ENCODE assay signal across 20 cellular contexts in genomic region chr10:89853796-89854195, GRCh38.
DNase-seq lines count a peak whose midpoint lies in the region; ATAC-seq, FAIRE-seq and TF ChIP-seq lines count a peak whose summit lies in the region.
"Had no signal": no experiment of that assay in that cellular context is flagged by ENCODE, and none has a peak within 500 bp of the region (broad histone marks: within the 10 kb centered on the region; RNA-seq: fewer than 3 reads in every experiment).

No MANE protein-coding gene starts in this region.

- peak; percentile 60 for TF ChIP-seq CTCF in HepG2 (CRISPR knock-in tag; IDR thresholded peaks at IDR 0.05)
- peak in 1 of 4 donors; percentile 10 for TF ChIP-seq CTCF in right lobe of liver (IDR thresholded peaks at IDR 0.05)
- peak; percentile 27 for TF ChIP-seq CTCF in astrocyte of the spinal cord (IDR thresholded peaks at IDR 0.05; ENCODE audit: low read depth, low read length)
- TF ChIP-seq CTCF in upper lobe of right lung (IDR thresholded peaks at IDR 0.05), result no peak

- no peaks in the 10 kb centered on the region for H3K9me3 ChIP-seq in HepG2 (ENCODE audit: low read length)
- no peaks in the 10 kb centered on the region for H3K9me3 ChIP-seq in right lobe of liver
- H3K9me3 ChIP-seq in upper lobe of right lung, result no peaks in the 10 kb centered on the region
- H3K9me3 ChIP-seq: Caco-2 had no signal

- H3K27ac ChIP-seq in HepG2 (ENCODE audit: extremely low read length, insufficient read depth, low read length), result no peak overlapping the region
- H3K27ac ChIP-seq in right lobe of liver, result no peak overlapping the region
- H3K27ac ChIP-seq in upper lobe of right lung, result no peak overlapping the region
- H3K27ac ChIP-seq: epithelial cell of prostate, PC-9 had no signal

- POLR2A ChIA-PET in HepG2 (lab: Yijun Ruan, JAX), result no interaction called here

- 45% methylated on average over 16 of the region's 18 CpGs for WGBS in HepG2 (ENCODE audit: low lambda C conversion rate)
- 81% methylated on average over 6 of the region's 18 CpGs for WGBS in right lobe of liver (ENCODE audit: insufficient coverage, low coverage, low lambda C conversion rate, missing lambda C conversion rate)

- no peaks in the 10 kb centered on the region for H3K36me3 ChIP-seq in HepG2 (replicated peaks in 1 of 2; ENCODE audit: control insufficient read depth in 1 of 2, insufficient read depth in 2 of 2, low read length in 2 of 2)
- no peaks in the 10 kb centered on the region for H3K36me3 ChIP-seq in right lobe of liver
- no peaks in the 10 kb centered on the region for H3K36me3 ChIP-seq in upper lobe of right lung

- intact Hi-C loops in HepG2 (cut with micrococcal nuclease; ENCODE audit: unreplicated experiment), result loop anchor here (2.0 kb wide), 1 partner anchor 61 kb away; no protein-coding TSS in a partner anchor
- intact Hi-C loops in right lobe of liver (cut with DNase I), result no loop called here
- intact Hi-C loops in upper lobe of right lung (cut with DNase I), result no loop called here

- H3K4me3 ChIP-seq in HepG2 (replicated peaks in 1 of 3; ENCODE audit: insufficient read depth in 1 of 3, low read depth in 2 of 3, low read length in 3 of 3) (no peak overlapping the region; a peak in 1 of 6 replicates), right lobe of liver (no peak overlapping the region), astrocyte of the spinal cord (ENCODE audit: low read depth, low read length) (no peak overlapping the region), upper lobe of right lung (no peak overlapping the region)
- H3K4me3 ChIP-seq: PC-9 had no signal

- TF ChIP-seq POLR2A in HepG2 (IDR thresholded peaks at IDR 0.05; ENCODE audit: insufficient read depth in 1 of 2, low read depth in 2 of 2, low read length in 2 of 2) (no peak), right lobe of liver (IDR thresholded peaks at IDR 0.05) (no peak)

- no peaks in the 10 kb centered on the region for H3K79me2 ChIP-seq in HepG2 (ENCODE audit: insufficient read depth, low read length)

- no peak for TF ChIP-seq RAD21 in HepG2 (CRISPR knock-in tag; IDR thresholded peaks at IDR 0.05)

- CTCF ChIA-PET in HepG2 (lab: Yijun Ruan, JAX; ENCODE audit: low intra/inter-chr PET ratio, low total read pairs), result no interaction called here

- peak overlapping the region; percentile 31 for H3K4me2 ChIP-seq in HepG2 (ENCODE audit: low read depth, low read length)
- H3K4me2 ChIP-seq: PC-9 had no signal

- no peaks in the 10 kb centered on the region for H4K20me1 ChIP-seq in HepG2 (ENCODE audit: insufficient read depth, low read length)

- ATAC-seq in HepG2, result peak; percentile 96
- ATAC-seq in right lobe of liver, result no peak
- peak; percentile 10 for ATAC-seq in upper lobe of right lung
- ATAC-seq in GM21515 (IDR thresholded peaks at IDR 0.05; ENCODE audit: unreplicated experiment), result no peak
- ATAC-seq in HG03378 (IDR thresholded peaks at IDR 0.05; ENCODE audit: unreplicated experiment), result no peak
- ATAC-seq: activated CD4-positive, CD25-positive, alpha-beta regulatory T cell treated with anti-CD3 and anti-CD28 coated beads, Interleukin-2, amount 50 U/mL, for 24 hours; sciatic nerve; stimulated activated naive B cell treated with anti-CD40 and anti-IgM and Interleukin-4, amounts not matched to agents 10 μg/mL and 1 μg/mL and 100 μg/mL, for 72 hours had no signal

- H3K4me1 ChIP-seq in HepG2 (ENCODE audit: insufficient read depth, low read length) (peaks cover 7% of the 10 kb centered on the region; the same call in 1 of the 2 replicates), right lobe of liver (no peaks in the 10 kb centered on the region), upper lobe of right lung (no peaks in the 10 kb centered on the region)
- H3K4me1 ChIP-seq: Caco-2 had no signal

- H3K27me3 ChIP-seq in HepG2 (ENCODE audit: control insufficient read depth in 1 of 2, insufficient read depth in 2 of 2, low read length in 2 of 2), result no peaks in the 10 kb centered on the region
- no peaks in the 10 kb centered on the region for H3K27me3 ChIP-seq in right lobe of liver
- no peaks in the 10 kb centered on the region for H3K27me3 ChIP-seq in upper lobe of right lung

- TF ChIP-seq EP300 in HepG2 (IDR thresholded peaks at IDR 0.05; ENCODE audit: low read depth in 2 of 2, low read length in 2 of 2) (no peak), HepG2 (CRISPR knock-in tag; IDR thresholded peaks at IDR 0.05; ENCODE audit: borderline replicate concordance) (no peak)

- H3K9ac ChIP-seq in HepG2 (ENCODE audit: insufficient read depth, low read depth, low read length), result no peak overlapping the region

- no peak overlapping the region for H2AFZ ChIP-seq in HepG2 (ENCODE audit: low read length)
- H2AFZ ChIP-seq: PC-9 had no signal

- DNase-seq in HepG2 (ENCODE audit: low spot score) (peak; percentile 5), right lobe of liver (no peak), astrocyte of the spinal cord (ENCODE audit: low read depth, low spot score) (no peak), iPS-NIHi11 (ENCODE audit: low spot score) (peak; percentile 80), upper lobe of right lung (no peak), NCI-H2107 treated with DMSO at 0.1 percent for 48 hours (lab: John Stamatoyannopoulos, UW; ENCODE audit: unreplicated experiment) (no peak)
- DNase-seq: activated CD8-positive, alpha-beta memory T cell treated with anti-CD3 and anti-CD28 coated beads, Interleukin-2, amount 50 U/mL, for 48 hours; activated naive CD4-positive, alpha-beta T cell treated with anti-CD3 and anti-CD28 coated beads, Interleukin-2, amount 10 ng/mL, durations not matched to agents 7 days and 5 days; Caco-2; GF-D8; NCI-H1048; NCI-H2227 treated with DMSO at 0.1 percent for 48 hours; PC-9; stimulated activated naive B cell treated with anti-CD40 and anti-IgM and Interleukin-4, amounts not matched to agents 10 μg/mL and 1 μg/mL and 100 μg/mL, for 72 hours had no signal

- no peak for FAIRE-seq in HepG2 (lab: Jason Lieb, UNC)
- FAIRE-seq: GM18507 had no signal

- in situ Hi-C loops in HepG2 (cut with HindIII; ENCODE audit: extremely low pct_ligation_motif_present, low pct_unique_long_range_greater_than_20kb), result no loop called here
- in situ Hi-C loops in astrocyte of the spinal cord (cut with HindIII; ENCODE audit: low sequenced_read_pairs), result no loop called here

- BruUV-seq in HepG2 (replicated peaks; lab: Mats Ljungman, UMichigan), result no TSS peak

TF ChIP-seq in HepG2, 621 proteins besides CTCF, POLR2A, EP300 and RAD21 (continues in another document):
- TF ChIP-seq RXRA (CRISPR knock-in tag; IDR thresholded peaks at IDR 0.05), result peak; percentile 45; the same call in 1 of the 2 replicates
- peak; percentile 6; the same call in 1 of the 2 replicates for TF ChIP-seq ZBTB33 (CRISPR knock-in tag; IDR thresholded peaks at IDR 0.05)
- TF ChIP-seq BCL3 (CRISPR knock-in tag; IDR thresholded peaks at IDR 0.05), result no peak
- TF ChIP-seq MAX (IDR thresholded peaks at IDR 0.05), result 0 out of 2 replicates have a peak, but pooled peaks have one; percentile 23
- TF ChIP-seq POGZ (CRISPR knock-in tag; IDR thresholded peaks at IDR 0.05), result 0 out of 2 replicates have a peak, but pooled peaks have one; percentile 30
- TF ChIP-seq MEIS1 (CRISPR knock-in tag; IDR thresholded peaks at IDR 0.05; ENCODE audit: borderline replicate concordance), result no peak
- no peak for TF ChIP-seq NFIB (CRISPR knock-in tag; IDR thresholded peaks at IDR 0.05; ENCODE audit: borderline replicate concordance)

Comparison
In these comparisons a context has a peak if more than half of its experiments do, and no peak if none do; other contexts are left out.
1. ATAC-seq: peak in HepG2 (single experiment) and upper lobe of right lung (single experiment); none in right lobe of liver (0 of 4), GM21515 (single experiment) and HG03378 (single experiment).
2. DNase-seq: peak in HepG2 (single experiment) and iPS-NIHi11 (single experiment); none in right lobe of liver (0 of 3), astrocyte of the spinal cord (single experiment), upper lobe of right lung (single experiment) and NCI-H2107 treated with DMSO at 0.1 percent for 48 hours (single experiment).